ENCODE assay signal across 15 cellular contexts in genomic region chrX:123330229-123330942, GRCh38.
A peak's percentile ranks its signal among the peaks of the same experiment; 100 is the strongest.
DNase-seq lines count a peak whose midpoint lies in the region; ATAC-seq, FAIRE-seq and TF ChIP-seq lines count a peak whose summit lies in the region.
"Had no signal": no experiment of that assay in that cellular context is flagged by ENCODE, and none has a peak within 500 bp of the region (broad histone marks: within the 10 kb centered on the region; RNA-seq: fewer than 3 reads in every experiment).

No MANE protein-coding gene starts in this region.

- H3K27ac ChIP-seq in substantia nigra (ENCODE audit: low read depth, low read length, poor library complexity, severe bottlenecking), result no peak overlapping the region

- DNase-seq in kidney tubule cell (ENCODE audit: low spot score), result peak; percentile 24
- no peak for DNase-seq in activated CD4-positive, alpha-beta T cell treated with anti-CD3 and anti-CD28 coated beads for 48 hours
- DNase-seq in H54 (ENCODE audit: insufficient read length, low spot score), result no peak
- DNase-seq in substantia nigra (lab: John Stamatoyannopoulos, UW), result no peak
- DNase-seq: activated CD4-positive, alpha-beta memory T cell treated with anti-CD3 and anti-CD28 coated beads for 36 hours; NCI-H187; NK-92 treated with Interleukin-12 subunit alpha and Interleukin-12 subunit beta, amount 100 ng/mL, for 24 hours; SW 1271 had no signal

- TF ChIP-seq POLR2A in H54 (IDR thresholded peaks at IDR 0.05; ENCODE audit: low read depth, low read length), result no peak

- FAIRE-seq in H54 (lab: Jason Lieb, UNC), result no peak
- FAIRE-seq: colon, keratinocyte had no signal

- ATAC-seq in GM18907 (IDR thresholded peaks at IDR 0.05; ENCODE audit: unreplicated experiment), result peak; percentile 82
- peak; percentile 72 for ATAC-seq in GM21717 (IDR thresholded peaks at IDR 0.05; ENCODE audit: unreplicated experiment)
- ATAC-seq in HG03103 (IDR thresholded peaks at IDR 0.05; ENCODE audit: low read depth, unreplicated experiment), result peak; percentile 83
- ATAC-seq in HG02840 (IDR thresholded peaks at IDR 0.05; ENCODE audit: low FRiP score, unreplicated experiment), result no peak
- ATAC-seq: activated naive CD4-positive, alpha-beta T cell treated with anti-CD3 and anti-CD28 coated beads, Interleukin-2, amount 50 U/mL, for 72 hours had no signal
